In the genomic region with DNA sequence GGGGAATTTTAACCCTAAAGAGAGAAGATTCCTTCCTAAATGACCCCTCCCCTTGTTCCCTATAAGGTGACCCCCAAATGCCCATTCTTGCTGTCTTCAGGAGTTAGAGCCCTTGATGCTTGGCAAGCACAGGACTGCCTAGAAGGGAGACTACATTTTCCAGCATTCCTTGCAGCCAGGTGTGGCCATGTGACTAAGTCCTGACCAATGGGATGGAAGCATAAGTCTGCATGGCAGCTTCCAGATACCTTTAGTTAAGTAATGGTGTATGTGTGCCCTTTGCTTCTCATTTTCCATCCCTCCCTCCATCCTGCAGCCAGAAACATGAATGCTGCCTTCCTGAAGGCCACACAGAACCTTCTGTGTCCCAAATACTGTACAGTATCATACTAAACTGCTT, we compare ENCODE assay signal across 9 cellular contexts. TPM values are rescaled to one million over a fixed set of nuclear protein-coding genes. Genes with fewer than 3 reads are reported as not detected.
A peak's percentile ranks its signal among the peaks of the same experiment; 100 is the strongest.
DNase-seq lines count a peak whose midpoint lies in the region; ATAC-seq and TF ChIP-seq lines count a peak whose summit lies in the region.
"Had no signal": no experiment of that assay in that cellular context is flagged by ENCODE, and none has a peak within 500 bp of the region (broad histone marks: within the 10 kb centered on the region; RNA-seq: fewer than 3 reads in every experiment).

No MANE protein-coding gene starts in this region.

- DNase-seq in DMS153 (lab: John Stamatoyannopoulos, UW), result peak; percentile 11
- DNase-seq in NCI-H82 treated with DMSO at 0.1 percent for 48 hours (lab: John Stamatoyannopoulos, UW; ENCODE audit: unreplicated experiment), result peak; percentile 29
- peak in 1 of 2 donors; percentile 52 for DNase-seq in foreskin keratinocyte
- DNase-seq in 8988T, result no peak
- no peak for DNase-seq in central memory CD4-positive, alpha-beta T cell

- ATAC-seq in HG02763 (IDR thresholded peaks at IDR 0.05; ENCODE audit: unreplicated experiment), result peak; percentile 44
- peak; percentile 90 for ATAC-seq in foreskin keratinocyte
- no peak for ATAC-seq in HG02642 (IDR thresholded peaks at IDR 0.05; ENCODE audit: poor library complexity, unreplicated experiment)
- no peak for ATAC-seq in GM18517 (IDR thresholded peaks at IDR 0.05; ENCODE audit: unreplicated experiment)

- no peak overlapping the region for H3K27ac ChIP-seq in foreskin keratinocyte
- H3K27ac ChIP-seq: thoracic aorta had no signal

- peaks cover under 1% of the 10 kb centered on the region for H3K4me1 ChIP-seq in foreskin keratinocyte

- no peak for TF ChIP-seq CTCF in foreskin keratinocyte (conservative IDR thresholded peaks at IDR 0.05)

- H3K27me3 ChIP-seq in foreskin keratinocyte, result no peaks in the 10 kb centered on the region

RNA-seq across cellular contexts. Expression of gene BFSP1, which starts 5.5 kb away (rescaled TPM):
- total RNA-seq in foreskin keratinocyte, result 1.4 and 1.8 TPM in 2 replicates
- 1.3 and 1.5 TPM in 2 replicates for polyA plus RNA-seq in foreskin keratinocyte

RNA-seq across cellular contexts. Expression of gene DSTN, which starts 44.2 kb away (rescaled TPM):
- 398 and 412 TPM in 2 replicates for total RNA-seq in foreskin keratinocyte
- polyA plus RNA-seq in foreskin keratinocyte, result 428 and 454 TPM in 2 replicates

Comparison
In these comparisons a context has a peak if more than half of its experiments do, and no peak if none do; other contexts are left out.
1. DNase-seq: peak in DMS153 (single experiment) and NCI-H82 treated with DMSO at 0.1 percent for 48 hours (single experiment); none in 8988T (single experiment) and central memory CD4-positive, alpha-beta T cell (single experiment).
2. ATAC-seq: peak in HG02763 (single experiment) and foreskin keratinocyte (single experiment); none in HG02642 (single experiment) and GM18517 (single experiment).